Comparison of ENCODE assay signal across 8 cellular contexts in the genomic region with DNA sequence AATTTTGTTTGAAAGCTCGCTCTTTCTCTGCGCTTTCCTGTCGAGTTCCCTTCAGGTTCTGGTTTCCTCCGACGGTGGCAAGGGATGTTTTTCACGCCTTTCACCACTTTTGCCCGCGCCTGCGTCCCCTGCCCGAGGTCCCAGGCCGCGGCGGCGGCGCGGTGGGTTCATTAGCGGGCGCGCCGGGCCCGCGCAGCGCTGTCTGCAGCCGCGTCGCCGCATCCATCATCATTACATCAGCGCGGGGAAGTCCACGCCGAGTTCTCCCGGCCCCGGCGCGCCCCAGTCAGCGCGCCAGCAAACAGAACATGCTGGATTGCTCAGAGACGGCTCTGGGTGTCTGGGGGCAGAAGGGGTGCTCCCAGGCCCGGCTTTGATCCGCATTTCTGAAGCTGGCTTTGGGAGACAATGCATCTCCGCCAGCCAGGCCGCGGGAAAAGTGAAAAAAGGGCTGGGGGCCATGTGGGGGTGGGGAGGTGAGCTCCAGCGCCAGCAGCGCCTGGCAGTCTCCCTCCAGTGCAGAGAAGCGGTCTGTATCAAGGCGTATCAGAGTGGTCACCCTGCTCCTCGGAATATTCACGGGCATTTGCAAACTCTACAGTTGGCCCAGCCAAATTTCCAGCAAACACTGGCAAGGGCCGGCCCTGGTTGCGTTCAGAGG. TPM values are rescaled to one million over a fixed set of nuclear protein-coding genes. Genes with fewer than 3 reads are reported as not detected.
DNase-seq lines count a peak whose midpoint lies in the region; ATAC-seq and TF ChIP-seq lines count a peak whose summit lies in the region.

No MANE protein-coding gene starts in this region.

- H3K9me3 ChIP-seq in iPS-20b (ENCODE audit: insufficient read depth, low read depth, low read length) = no peaks in the 10 kb centered on the region
- H3K9me3 ChIP-seq in subcutaneous abdominal adipose tissue (ENCODE audit: control insufficient read depth in 5 of 5, low read length in 5 of 5) = no peaks in the 10 kb centered on the region
- no peaks in the 10 kb centered on the region for H3K9me3 ChIP-seq in CD8-positive, alpha-beta T cell (ENCODE audit: low read length)

- H3K36me3 Mint-ChIP-seq in activated naive CD8-positive, alpha-beta T cell treated with anti-CD3 and anti-CD28 coated beads, Interleukin-2, amount 10 ng/mL, durations not matched to agents 7 days and 5 days = no peaks in the 10 kb centered on the region
- no peaks in the 10 kb centered on the region for H3K36me3 Mint-ChIP-seq in CD8-positive, alpha-beta T cell

- peaks cover 5% of the 10 kb centered on the region for H3K4me1 Mint-ChIP-seq in activated naive CD8-positive, alpha-beta T cell treated with anti-CD3 and anti-CD28 coated beads, Interleukin-2, amount 10 ng/mL, durations not matched to agents 7 days and 5 days
- H3K4me1 Mint-ChIP-seq in CD8-positive, alpha-beta T cell (ENCODE audit: low read depth) = peaks cover 3% of the 10 kb centered on the region

- H3K4me3 ChIP-seq in iPS-20b (ENCODE audit: low read length) (peak overlapping the region; percentile 75), subcutaneous abdominal adipose tissue (ENCODE audit: low read depth in 1 of 5, low read length in 5 of 5) (peak overlapping the region; percentile 26 to 45 (median 43))
- H3K4me3 ChIP-seq in CD8-positive, alpha-beta T cell (ENCODE audit: low read depth, low read length) = no peak overlapping the region

- H3K9me3 Mint-ChIP-seq in activated naive CD8-positive, alpha-beta T cell treated with anti-CD3 and anti-CD28 coated beads, Interleukin-2, amount 10 ng/mL, durations not matched to agents 7 days and 5 days = no peaks in the 10 kb centered on the region
- H3K9me3 Mint-ChIP-seq in CD8-positive, alpha-beta T cell = no peaks in the 10 kb centered on the region

- DNase-seq in activated CD4-positive, alpha-beta T cell treated with anti-CD3 and anti-CD28 coated beads for 48 hours = peak; percentile 11
- no peak for DNase-seq in activated CD4-positive, alpha-beta T cell treated with anti-CD3 and anti-CD28 coated beads, Interleukin-2, amount 50 U/mL, for 48 hours
- peak; percentile 31 for DNase-seq in activated naive CD8-positive, alpha-beta T cell treated with anti-CD3 and anti-CD28 coated beads, Interleukin-2, amount 10 ng/mL, durations not matched to agents 7 days and 5 days
- no peak for DNase-seq in activated gamma-delta T cell (lab: John Stamatoyannopoulos, UW)
- DNase-seq in SW480 (ENCODE audit: low spot score) = no peak
- no peak for DNase-seq in CD8-positive, alpha-beta T cell

- H3K9ac ChIP-seq in iPS-20b (ENCODE audit: low read depth, low read length) (peak overlapping the region; percentile 90), subcutaneous abdominal adipose tissue (ENCODE audit: low read length in 5 of 5) (peak overlapping the region in 1 of 5 donors; percentile 27)

- ATAC-seq in activated naive CD8-positive, alpha-beta T cell treated with anti-CD3 and anti-CD28 coated beads, Interleukin-2, amount 10 ng/mL, durations not matched to agents 7 days and 5 days (ENCODE audit: low read depth) = peak; percentile 14
- ATAC-seq in CD8-positive, alpha-beta T cell = no peak

- no peak overlapping the region for H3K27ac Mint-ChIP-seq in activated naive CD8-positive, alpha-beta T cell treated with anti-CD3 and anti-CD28 coated beads, Interleukin-2, amount 10 ng/mL, durations not matched to agents 7 days and 5 days
- H3K27ac Mint-ChIP-seq in CD8-positive, alpha-beta T cell = no peak overlapping the region

- H3K4me1 ChIP-seq in iPS-20b (ENCODE audit: insufficient read depth, low read length) (peaks cover 85% of the 10 kb centered on the region), subcutaneous abdominal adipose tissue (ENCODE audit: control insufficient read depth in 5 of 5, insufficient read depth in 5 of 5, low read length in 5 of 5) (peaks cover 0 to 31% (median 16%) of the 10 kb centered on the region in 5 donors)
- no peaks in the 10 kb centered on the region for H3K4me1 ChIP-seq in CD8-positive, alpha-beta T cell (ENCODE audit: insufficient read depth, low read length)

- H3K27me3 ChIP-seq in iPS-20b (ENCODE audit: insufficient read depth, low read length) (no peaks in the 10 kb centered on the region), subcutaneous abdominal adipose tissue (ENCODE audit: control insufficient read depth in 5 of 5, insufficient read depth in 4 of 5, low read length in 5 of 5) (peaks cover 0 to 21% (median 13%) of the 10 kb centered on the region in 5 donors)
- H3K27me3 ChIP-seq in CD8-positive, alpha-beta T cell (ENCODE audit: insufficient read depth, low read length) = peaks cover 9% of the 10 kb centered on the region

- H3K4me3 Mint-ChIP-seq in activated naive CD8-positive, alpha-beta T cell treated with anti-CD3 and anti-CD28 coated beads, Interleukin-2, amount 10 ng/mL, durations not matched to agents 7 days and 5 days = peak overlapping the region; percentile 73
- no peak overlapping the region for H3K4me3 Mint-ChIP-seq in CD8-positive, alpha-beta T cell

- H3K27ac ChIP-seq in iPS-20b (ENCODE audit: low read length) = peak overlapping the region; percentile 77
- no peak overlapping the region for H3K27ac ChIP-seq in subcutaneous abdominal adipose tissue (ENCODE audit: low read depth, low read length)
- H3K27ac ChIP-seq in CD8-positive, alpha-beta T cell (ENCODE audit: low read depth, low read length) = no peak overlapping the region

- CTCF ChIA-PET in CD8-positive, alpha-beta T cell (lab: Charles Lee) = no interaction called here

- intact Hi-C loops in CD8-positive, alpha-beta T cell (cut with DNase I, micrococcal nuclease) = loop anchor here in 1 of 2 experiments (10.0 kb wide), 1 partner anchor 57 kb away; no protein-coding TSS in a partner anchor

- H3K27me3 Mint-ChIP-seq in activated naive CD8-positive, alpha-beta T cell treated with anti-CD3 and anti-CD28 coated beads, Interleukin-2, amount 10 ng/mL, durations not matched to agents 7 days and 5 days = peaks cover 71% of the 10 kb centered on the region
- peaks cover 51% of the 10 kb centered on the region for H3K27me3 Mint-ChIP-seq in CD8-positive, alpha-beta T cell (ENCODE audit: low read depth)

- no peak for TF ChIP-seq CTCF in CD8-positive, alpha-beta T cell (IDR thresholded peaks at IDR 0.05)

- POLR2A ChIA-PET in activated naive CD8-positive, alpha-beta T cell treated with anti-CD3 and anti-CD28 coated beads, Interleukin-2, amount 10 ng/mL, durations not matched to agents 7 days and 5 days (lab: Charles Lee) = no interaction called here
- POLR2A ChIA-PET in CD8-positive, alpha-beta T cell (lab: Charles Lee) = no interaction called here

- 0 out of 2 replicates have a peak, but pooled peaks cover 5% of the 10 kb centered on the region for H3K36me3 ChIP-seq in iPS-20b (ENCODE audit: insufficient read depth, low read depth, low read length)
- no peaks in the 10 kb centered on the region for H3K36me3 ChIP-seq in subcutaneous abdominal adipose tissue (ENCODE audit: control insufficient read depth in 5 of 5, insufficient read depth in 5 of 5, low read length in 5 of 5)
- H3K36me3 ChIP-seq in CD8-positive, alpha-beta T cell (ENCODE audit: insufficient read depth, low read length) = no peaks in the 10 kb centered on the region

RNA-seq across cellular contexts. Expression of gene GLI3, which starts 8.9 kb away (rescaled TPM):
- total RNA-seq in activated naive CD8-positive, alpha-beta T cell treated with anti-CD3 and anti-CD28 coated beads, Interleukin-2, amount 10 ng/mL, durations not matched to agents 7 days and 5 days = 1 to 10 TPM in 1 of 2 experiments, under 1 TPM in 1; 0.75 to 1.3 TPM
- under 1 TPM in 1 of 2 experiments, not detected in 1; 0.22 TPM for total RNA-seq in CD8-positive, alpha-beta T cell

Comparison
In these comparisons a context has a peak if more than half of its experiments do, and no peak if none do; other contexts are left out.
1. DNase-seq: peak in activated CD4-positive, alpha-beta T cell treated with anti-CD3 and anti-CD28 coated beads for 48 hours (single experiment) and activated naive CD8-positive, alpha-beta T cell treated with anti-CD3 and anti-CD28 coated beads, Interleukin-2, amount 10 ng/mL, durations not matched to agents 7 days and 5 days (single experiment); none in activated CD4-positive, alpha-beta T cell treated with anti-CD3 and anti-CD28 coated beads, Interleukin-2, amount 50 U/mL, for 48 hours (0 of 2), activated gamma-delta T cell (single experiment), SW480 (single experiment) and CD8-positive, alpha-beta T cell (0 of 7).